1 cellular context compared by ENCODE assay signal in the genomic region with DNA sequence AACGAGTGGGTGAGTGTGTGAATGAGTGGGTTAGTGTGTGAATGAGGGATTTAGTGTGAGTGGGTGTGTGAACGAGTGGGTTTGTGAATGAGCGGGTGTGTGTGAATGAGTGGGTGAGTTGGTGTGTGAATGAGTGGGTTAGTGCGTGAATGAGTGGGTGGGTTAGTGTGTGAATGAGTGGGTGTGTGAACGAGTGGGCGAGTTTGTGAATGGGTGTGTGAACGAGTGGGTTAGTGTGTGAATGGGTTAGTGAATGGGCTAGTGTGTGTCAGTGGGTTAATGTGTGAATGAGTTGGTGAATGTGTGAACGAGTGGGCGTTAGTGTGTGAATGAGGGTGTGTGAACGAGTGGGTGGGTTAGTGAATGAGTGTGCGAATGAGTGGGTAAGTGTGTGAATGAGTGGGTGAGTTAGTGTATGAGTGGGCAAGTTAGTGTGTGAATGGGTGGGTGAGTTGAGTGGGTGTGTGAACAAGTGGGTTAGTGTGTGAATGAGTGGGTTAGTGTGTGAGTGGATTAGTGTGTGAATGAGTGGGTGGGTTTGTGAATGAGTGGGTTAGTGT.
TF ChIP-seq lines count a peak whose summit lies in the region.

No MANE protein-coding gene starts in this region.

TF ChIP-seq in H1, 55 proteins besides CTCF, POLR2A, EP300 and RAD21:
- no peak for TF ChIP-seq KDM1A (IDR thresholded peaks at IDR 0.05; ENCODE audit: borderline replicate concordance, low read length)
- no peak for TF ChIP-seq SP2 (IDR thresholded peaks at IDR 0.05; ENCODE audit: low read length)
- no peak for TF ChIP-seq CTBP2 (IDR thresholded peaks at IDR 0.05; ENCODE audit: borderline replicate concordance, insufficient read depth, insufficient read length, low read length)
